17 cellular contexts compared by ENCODE assay signal in genomic region chr15:46034755-46035154, GRCh38.
DNase-seq lines count a peak whose midpoint lies in the region; ATAC-seq and TF ChIP-seq lines count a peak whose summit lies in the region.
"Had no signal": no experiment of that assay in that cellular context is flagged by ENCODE, and none has a peak within 500 bp of the region (broad histone marks: within the 10 kb centered on the region; RNA-seq: fewer than 3 reads in every experiment).

No MANE protein-coding gene starts in this region.

- no TSS peak for BruUV-seq in IMR-90 (replicated peaks; lab: Mats Ljungman, UMichigan)

- intact Hi-C loops in left cardiac atrium (cut with DNase I): no loop called here
- intact Hi-C loops in cardiac septum (cut with DNase I): no loop called here
- intact Hi-C loops in IMR-90 (cut with micrococcal nuclease): no loop called here
- intact Hi-C loops in right cardiac atrium (cut with DNase I): no loop called here

- CTCF ChIA-PET in IMR-90 (lab: Yijun Ruan, JAX): no interaction called here

- no peaks in the 10 kb centered on the region for H3K4me1 ChIP-seq in IMR-90 (ENCODE audit: control insufficient read depth, insufficient read depth, low read length)
- no peaks in the 10 kb centered on the region for H3K4me1 ChIP-seq in right cardiac atrium (ENCODE audit: control insufficient read depth, insufficient read depth, low read length)
- H3K4me1 ChIP-seq: BE2C had no signal

- no peak overlapping the region for H3K4me3 ChIP-seq in IMR-90 (ENCODE audit: insufficient read depth, low read depth, low read length)
- no peak overlapping the region for H3K4me3 ChIP-seq in right cardiac atrium (ENCODE audit: low read length)
- H3K4me3 ChIP-seq: GM12878 had no signal

- no CpG with 5 or more reads among the region's 2 CpGs for WGBS in IMR-90 (ENCODE audit: extremely low coverage in 2 of 2, insufficient read length in 1 of 2), 2 experiments
- 60% methylated on average over 2 of the region's 2 CpGs for WGBS in right cardiac atrium

- H3K9me3 ChIP-seq in IMR-90 (ENCODE audit: control insufficient read depth, insufficient read depth, low read length) (no peaks in the 10 kb centered on the region; the same call in 1 of the 2 replicates), right cardiac atrium (ENCODE audit: control insufficient read depth, low read length) (no peaks in the 10 kb centered on the region)
- H3K9me3 ChIP-seq: BE2C had no signal

- no peak overlapping the region for H3K56ac ChIP-seq in IMR-90 (ENCODE audit: extremely low read depth, insufficient read depth, low read length)

- H4K20me1 ChIP-seq in IMR-90 (ENCODE audit: insufficient read depth, low read length): no peaks in the 10 kb centered on the region

- no peaks in the 10 kb centered on the region for H3K27me3 Mint-ChIP-seq in activated T-cell treated with anti-CD3 and anti-CD28 coated beads, Interleukin-2, amount 50 U/mL, for 24 hours

- no peaks in the 10 kb centered on the region for H3K36me3 Mint-ChIP-seq in activated T-cell treated with anti-CD3 and anti-CD28 coated beads, Interleukin-2, amount 50 U/mL, for 24 hours (ENCODE audit: low read depth)
- H3K36me3 Mint-ChIP-seq: CD8-positive, alpha-beta T cell had no signal

- TF ChIP-seq CTCF in IMR-90 (conservative IDR thresholded peaks at IDR 0.05; ENCODE audit: low read depth, low read length): no peak

- H3K9me3 Mint-ChIP-seq in activated T-cell treated with anti-CD3 and anti-CD28 coated beads, Interleukin-2, amount 50 U/mL, for 24 hours: peaks cover 10% of the 10 kb centered on the region
- H3K9me3 Mint-ChIP-seq: CD8-positive, alpha-beta T cell had no signal

- H3K9ac ChIP-seq in IMR-90 (ENCODE audit: low read depth, low read length): no peak overlapping the region

- no peak overlapping the region for H2BK120ac ChIP-seq in IMR-90 (ENCODE audit: low read depth, low read length)

- no peak overlapping the region for H2BK5ac ChIP-seq in IMR-90 (ENCODE audit: low read depth, low read length, poor library complexity, severe bottlenecking)

- H3K27ac ChIP-seq in IMR-90 (ENCODE audit: insufficient read depth, low read length) (no peak overlapping the region), right cardiac atrium (ENCODE audit: low read length) (no peak overlapping the region)
- H3K27ac ChIP-seq: C4-2B had no signal

- no peak for TF ChIP-seq RAD21 in IMR-90 (IDR thresholded peaks at IDR 0.05; ENCODE audit: low read length)

- no peaks in the 10 kb centered on the region for H3K27me3 ChIP-seq in IMR-90 (ENCODE audit: control insufficient read depth, insufficient read depth, low read length)
- H3K27me3 ChIP-seq in right cardiac atrium (ENCODE audit: control insufficient read depth, insufficient read depth): no peaks in the 10 kb centered on the region
- H3K27me3 ChIP-seq: BE2C had no signal

- H4K5ac ChIP-seq in IMR-90 (ENCODE audit: low read depth, low read length): no peak overlapping the region

- H3K4ac ChIP-seq in IMR-90 (ENCODE audit: low read depth, low read length): no peak overlapping the region

- H3K18ac ChIP-seq in IMR-90 (ENCODE audit: low read depth, low read length): no peak overlapping the region

- no peak overlapping the region for H3K27ac Mint-ChIP-seq in activated T-cell treated with anti-CD3 and anti-CD28 coated beads, Interleukin-2, amount 50 U/mL, for 24 hours
- H3K27ac Mint-ChIP-seq: CD8-positive, alpha-beta T cell had no signal

- H4K91ac ChIP-seq in IMR-90 (ENCODE audit: insufficient read depth, low read depth, low read length): no peak overlapping the region

- no peak overlapping the region for H3K14ac ChIP-seq in IMR-90 (replicated peaks; ENCODE audit: low read depth, low read length)

- H3K36me3 ChIP-seq in IMR-90 (ENCODE audit: control insufficient read depth, insufficient read depth, low read length): no peaks in the 10 kb centered on the region
- H3K36me3 ChIP-seq: BE2C had no signal

- H3K4me1 Mint-ChIP-seq in activated T-cell treated with anti-CD3 and anti-CD28 coated beads, Interleukin-2, amount 50 U/mL, for 24 hours (ENCODE audit: low read depth): no peaks in the 10 kb centered on the region

- in situ Hi-C loops in IMR-90 (cut with MboI; ENCODE audit: low sequenced_read_pairs): no loop called here

- POLR2A ChIA-PET in IMR-90 (lab: Charles Lee; ENCODE audit: unreplicated experiment): no interaction called here

- DNase-seq in left cardiac atrium (no peak), cardiac septum (ENCODE audit: low spot score) (no peak), IMR-90 (peak; percentile 27), right cardiac atrium (peak in 2 of 3 donors; percentile 17 to 49), NOMO-1 treated with DMSO at 0.1 percent for 48 hours (lab: John Stamatoyannopoulos, UW; ENCODE audit: unreplicated experiment) (no peak), NCI-H2029 (lab: John Stamatoyannopoulos, UW) (no peak)
- DNase-seq in activated T-cell treated with anti-CD3 and anti-CD28 coated beads, Interleukin-2, amount 50 U/mL, for 24 hours: no peak
- DNase-seq: ACHN; BE2C; CD8-positive, alpha-beta T cell; COR-L47; DMS153; DMS79 treated with DMSO at 0.1 percent for 48 hours; GF-D8 had no signal

- H3K79me1 ChIP-seq in IMR-90 (ENCODE audit: low read depth in 1 of 2, low read length in 2 of 2): no peaks in the 10 kb centered on the region

- H2AK5ac ChIP-seq in IMR-90 (ENCODE audit: low read depth, low read length): no peak overlapping the region

- H3K4me3 Mint-ChIP-seq in activated T-cell treated with anti-CD3 and anti-CD28 coated beads, Interleukin-2, amount 50 U/mL, for 24 hours: no peak overlapping the region
- H3K4me3 Mint-ChIP-seq: CD8-positive, alpha-beta T cell had no signal

- H3K9me1 ChIP-seq in IMR-90 (ENCODE audit: insufficient read depth, low read length): no peaks in the 10 kb centered on the region

- TF ChIP-seq POLR2A in IMR-90 (IDR thresholded peaks at IDR 0.05; ENCODE audit: low read depth, low read length): no peak

- H2AK9ac ChIP-seq in IMR-90 (replicated peaks; ENCODE audit: low read depth, low read length, poor library complexity): no peak overlapping the region

- dilution Hi-C loops in IMR-90 (cut with HindIII; ENCODE audit: low sequenced_read_pairs, unreplicated experiment): no loop called here

- H2BK20ac ChIP-seq in IMR-90 (ENCODE audit: low read depth, low read length): no peak overlapping the region

- H2AFZ ChIP-seq in IMR-90 (replicated peaks; ENCODE audit: low read length, poor library complexity): no peak overlapping the region

- H3K23ac ChIP-seq in IMR-90 (ENCODE audit: low read depth, low read length): no peak overlapping the region

- no peak overlapping the region for H2BK15ac ChIP-seq in IMR-90 (ENCODE audit: low read depth, low read length)

- no peak overlapping the region for H3K4me2 ChIP-seq in IMR-90 (ENCODE audit: low read depth, low read length)

- peak; percentile 39 to 63 for ATAC-seq in left cardiac atrium
- ATAC-seq in IMR-90 (ENCODE audit: low read depth): no peak; the same call in 1 of the 2 replicates
- ATAC-seq in right cardiac atrium: peak; percentile 60 to 70
- ATAC-seq: CD8-positive, alpha-beta T cell; GM12878; HCT116 had no signal

- no peak overlapping the region for H4K8ac ChIP-seq in IMR-90 (ENCODE audit: low read depth in 2 of 2, low read length in 2 of 2)

TF ChIP-seq in IMR-90, 13 proteins besides CTCF, POLR2A, EP300 and RAD21:
- TF ChIP-seq SMC3 (IDR thresholded peaks at IDR 0.05; ENCODE audit: low read depth, low read length): no peak
- TF ChIP-seq CHD1 (IDR thresholded peaks at IDR 0.05; ENCODE audit: low read depth, low read length): no peak
- no peak for TF ChIP-seq NFE2L2 (IDR thresholded peaks at IDR 0.05; ENCODE audit: low read depth, low read length)
- no peak for TF ChIP-seq MAFK (IDR thresholded peaks at IDR 0.05; ENCODE audit: low read depth, low read length)
TF ChIP-seq in IMR-90: peak in this region for 0.

Comparison
In these comparisons a context has a peak if more than half of its experiments do, and no peak if none do; other contexts are left out.
1. DNase-seq: peak in IMR-90 (single experiment) and right cardiac atrium (2 of 3); none in left cardiac atrium (single experiment), cardiac septum (single experiment), NOMO-1 treated with DMSO at 0.1 percent for 48 hours (single experiment), NCI-H2029 (single experiment) and activated T-cell treated with anti-CD3 and anti-CD28 coated beads, Interleukin-2, amount 50 U/mL, for 24 hours (single experiment).